In the genomic region with DNA sequence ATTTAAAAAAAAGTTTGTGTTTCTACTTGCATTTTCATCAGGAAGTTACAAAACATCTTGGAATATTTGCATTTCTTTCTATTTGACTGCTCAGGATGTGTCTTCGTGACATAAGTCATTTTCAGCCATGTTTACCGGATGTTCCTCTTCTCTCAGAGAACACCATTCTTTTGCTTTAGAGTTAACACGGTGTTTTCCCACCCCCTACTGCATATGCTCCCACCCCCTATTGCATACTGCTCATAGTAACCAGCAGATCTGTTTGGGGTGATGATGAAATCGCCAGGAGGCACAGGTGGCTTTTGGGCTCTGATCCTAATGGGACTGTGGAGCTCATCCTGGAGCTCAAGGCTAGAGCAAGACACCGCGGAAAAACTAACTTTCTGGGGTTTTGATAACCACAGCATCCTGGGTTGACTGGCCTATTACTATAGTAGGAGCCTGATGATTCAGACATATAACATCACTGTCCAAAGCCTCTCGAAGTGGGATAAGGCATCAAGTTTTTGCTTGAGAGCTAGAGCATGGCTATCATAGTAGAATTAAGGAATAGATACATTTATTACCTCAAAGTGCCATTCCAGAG, we compare ENCODE assay signal across 9 cellular contexts.
A peak's percentile ranks its signal among the peaks of the same experiment; 100 is the strongest.
DNase-seq lines count a peak whose midpoint lies in the region; ATAC-seq and TF ChIP-seq lines count a peak whose summit lies in the region.
"Had no signal": no experiment of that assay in that cellular context is flagged by ENCODE, and none has a peak within 500 bp of the region (broad histone marks: within the 10 kb centered on the region; RNA-seq: fewer than 3 reads in every experiment).

No MANE protein-coding gene starts in this region.

- no peak for TF ChIP-seq CTCF in left ventricle myocardium inferior (IDR thresholded peaks at IDR 0.05; ENCODE audit: borderline replicate concordance)
- TF ChIP-seq CTCF in tibial artery (IDR thresholded peaks at IDR 0.05), result no peak

- no peaks in the 10 kb centered on the region for H3K36me3 Mint-ChIP-seq in stimulated activated memory B cell treated with anti-CD40 and anti-IgM and Interleukin-4, amounts not matched to agents 10 μg/mL and 1 μg/mL and 100 μg/mL, for 72 hours

- H3K27ac ChIP-seq in left ventricle myocardium inferior (replicated peaks), result no peak overlapping the region
- H3K27ac ChIP-seq in tibial artery, result no peak overlapping the region

- H3K4me3 Mint-ChIP-seq in stimulated activated naive CD8-positive, alpha-beta T cell treated with anti-CD3 and anti-CD28 coated beads, Interleukin-15, amount 100 ng/mL, for 72 hours, result no peak overlapping the region
- no peak overlapping the region for H3K4me3 Mint-ChIP-seq in stimulated activated memory B cell treated with anti-CD40 and anti-IgM and Interleukin-4, amounts not matched to agents 10 μg/mL and 1 μg/mL and 100 μg/mL, for 72 hours

- H3K36me3 ChIP-seq in left ventricle myocardium inferior (no peaks in the 10 kb centered on the region), tibial artery (no peaks in the 10 kb centered on the region)

- no peak for DNase-seq in stimulated activated naive CD8-positive, alpha-beta T cell treated with anti-CD3 and anti-CD28 coated beads, Interleukin-15, amount 100 ng/mL, for 72 hours
- DNase-seq in stimulated activated naive CD8-positive, alpha-beta T cell treated with anti-CD3 and anti-CD28 coated beads, Interleukin-15, Interleukin-2, amounts not matched to agents 100 U/mL and 50 U/mL, for 24 hours, result no peak
- DNase-seq in LHCN-M2 (ENCODE audit: low read depth) (peak; percentile 71), left ventricle myocardium inferior (no peak), NCI-H2171 (lab: John Stamatoyannopoulos, UW) (no peak), tibial artery (no peak)
- DNase-seq: SW 1271 had no signal

- H3K27me3 ChIP-seq in left ventricle myocardium inferior (ENCODE audit: low read depth) (no peaks in the 10 kb centered on the region), tibial artery (no peaks in the 10 kb centered on the region)

- ATAC-seq in stimulated activated naive CD8-positive, alpha-beta T cell treated with anti-CD3 and anti-CD28 coated beads, Interleukin-15, amount 100 ng/mL, for 72 hours, result peak; percentile 23
- no peak for ATAC-seq in stimulated activated naive CD8-positive, alpha-beta T cell treated with anti-CD3 and anti-CD28 coated beads, Interleukin-15, Interleukin-2, amounts not matched to agents 100 U/mL and 50 U/mL, for 24 hours
- ATAC-seq in HG02678 (IDR thresholded peaks at IDR 0.05; ENCODE audit: unreplicated experiment), result peak; percentile 64
- ATAC-seq in stimulated activated memory B cell treated with anti-CD40 and anti-IgM and Interleukin-4, amounts not matched to agents 10 μg/mL and 1 μg/mL and 100 μg/mL, for 72 hours, result peak; percentile 63

- no peak overlapping the region for H3K27ac Mint-ChIP-seq in stimulated activated naive CD8-positive, alpha-beta T cell treated with anti-CD3 and anti-CD28 coated beads, Interleukin-15, amount 100 ng/mL, for 72 hours
- H3K27ac Mint-ChIP-seq in stimulated activated memory B cell treated with anti-CD40 and anti-IgM and Interleukin-4, amounts not matched to agents 10 μg/mL and 1 μg/mL and 100 μg/mL, for 72 hours, result peak overlapping the region; percentile 84

- H3K4me3 ChIP-seq in left ventricle myocardium inferior, result no peak overlapping the region
- H3K4me3 ChIP-seq in tibial artery, result no peak overlapping the region

- intact Hi-C loops in left ventricle myocardium inferior (cut with micrococcal nuclease) (no loop called here), tibial artery (cut with DNase I; ENCODE audit: low total_unique reads) (no loop called here)

- no peaks in the 10 kb centered on the region for H3K9me3 Mint-ChIP-seq in stimulated activated naive CD8-positive, alpha-beta T cell treated with anti-CD3 and anti-CD28 coated beads, Interleukin-15, amount 100 ng/mL, for 72 hours
- H3K9me3 Mint-ChIP-seq in stimulated activated memory B cell treated with anti-CD40 and anti-IgM and Interleukin-4, amounts not matched to agents 10 μg/mL and 1 μg/mL and 100 μg/mL, for 72 hours, result no peaks in the 10 kb centered on the region

- no peaks in the 10 kb centered on the region for H3K9me3 ChIP-seq in left ventricle myocardium inferior (replicated peaks)
- H3K9me3 ChIP-seq in tibial artery, result no peaks in the 10 kb centered on the region

- H3K4me1 ChIP-seq in left ventricle myocardium inferior, result no peaks in the 10 kb centered on the region
- H3K4me1 ChIP-seq in tibial artery, result no peaks in the 10 kb centered on the region

- H3K27me3 Mint-ChIP-seq in stimulated activated naive CD8-positive, alpha-beta T cell treated with anti-CD3 and anti-CD28 coated beads, Interleukin-15, amount 100 ng/mL, for 72 hours, result peaks cover 41% of the 10 kb centered on the region
- H3K27me3 Mint-ChIP-seq in stimulated activated memory B cell treated with anti-CD40 and anti-IgM and Interleukin-4, amounts not matched to agents 10 μg/mL and 1 μg/mL and 100 μg/mL, for 72 hours, result no peaks in the 10 kb centered on the region

- no peaks in the 10 kb centered on the region for H3K4me1 Mint-ChIP-seq in stimulated activated naive CD8-positive, alpha-beta T cell treated with anti-CD3 and anti-CD28 coated beads, Interleukin-15, amount 100 ng/mL, for 72 hours
- H3K4me1 Mint-ChIP-seq in stimulated activated memory B cell treated with anti-CD40 and anti-IgM and Interleukin-4, amounts not matched to agents 10 μg/mL and 1 μg/mL and 100 μg/mL, for 72 hours, result peaks cover 41% of the 10 kb centered on the region
